23 cellular contexts compared by ENCODE assay signal in the genomic region with DNA sequence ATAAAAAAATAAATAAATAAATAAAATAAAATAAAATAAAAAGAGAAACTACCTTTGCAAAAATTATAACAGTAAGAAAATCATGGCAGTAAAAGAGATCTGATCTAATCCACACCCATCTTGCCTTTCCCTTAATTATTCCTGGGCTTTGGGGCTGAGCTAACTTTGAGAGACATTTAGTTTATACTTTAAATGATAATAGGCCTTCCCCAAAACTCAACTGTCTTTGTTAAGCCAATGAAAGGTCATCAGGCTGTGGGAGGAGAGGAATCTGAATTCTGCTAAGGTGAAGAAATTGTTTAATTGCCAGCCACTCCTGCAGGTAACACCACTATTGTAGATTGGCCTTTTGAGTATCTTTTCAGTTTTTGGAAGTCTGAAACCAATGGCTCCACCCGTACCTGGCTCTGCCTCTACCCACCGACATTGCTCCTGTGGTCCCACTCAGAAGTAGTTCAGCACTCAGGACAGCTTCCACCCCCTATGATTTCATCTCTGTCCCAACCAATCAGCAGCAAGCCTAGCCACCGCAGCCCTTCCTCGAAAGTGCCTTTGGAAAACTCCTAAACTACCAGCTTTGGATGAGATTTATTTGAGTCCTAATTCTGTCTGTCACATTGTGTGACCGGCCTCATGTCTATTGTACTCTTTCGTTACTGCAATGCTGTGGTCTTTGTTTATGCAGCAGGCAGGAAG. TPM values are rescaled to one million over a fixed set of nuclear protein-coding genes. Genes with fewer than 3 reads are reported as not detected.
DNase-seq lines count a peak whose midpoint lies in the region; ATAC-seq and TF ChIP-seq lines count a peak whose summit lies in the region.
"Had no signal": no experiment of that assay in that cellular context is flagged by ENCODE, and none has a peak within 500 bp of the region (broad histone marks: within the 10 kb centered on the region; RNA-seq: fewer than 3 reads in every experiment).

No MANE protein-coding gene starts in this region.

- H3K9me2 ChIP-seq in SK-N-SH: no peaks in the 10 kb centered on the region

- no peak overlapping the region for H3K27ac Mint-ChIP-seq in CD4-positive, alpha-beta T cell

- no peaks in the 10 kb centered on the region for H3K9me3 Mint-ChIP-seq in CD4-positive, alpha-beta T cell

- H3K23ac ChIP-seq in mesendoderm (ENCODE audit: low read length): no peak overlapping the region

- H3K4me1 ChIP-seq in SK-N-SH (ENCODE audit: control insufficient read depth in 1 of 2, insufficient read depth in 2 of 2, low read depth in 1 of 2, low read length in 1 of 2): no peaks in the 10 kb centered on the region
- no peaks in the 10 kb centered on the region for H3K4me1 ChIP-seq in mesendoderm (ENCODE audit: control insufficient read depth, low read depth, low read length)
- H3K4me1 ChIP-seq: left ventricle myocardium inferior had no signal

- H2AFZ ChIP-seq in SK-N-SH (ENCODE audit: low read depth): no peak overlapping the region
- H2AFZ ChIP-seq: hepatocyte had no signal

- no peak overlapping the region for H2AK5ac ChIP-seq in mesendoderm (ENCODE audit: low read length)

- no peak overlapping the region for H2BK15ac ChIP-seq in mesendoderm (replicated peaks; ENCODE audit: low read depth)

- no peak for TF ChIP-seq EP300 in SK-N-SH (IDR thresholded peaks at IDR 0.05; ENCODE audit: borderline replicate concordance in 1 of 2, low read depth in 1 of 2, low read length in 1 of 2)

- H3K27me3 ChIP-seq in SK-N-SH (ENCODE audit: insufficient read depth) (no peaks in the 10 kb centered on the region), mesendoderm (ENCODE audit: insufficient read depth, low read length, poor library complexity) (no peaks in the 10 kb centered on the region)
- no peaks in the 10 kb centered on the region for H3K27me3 ChIP-seq in CD4-positive, alpha-beta T cell (ENCODE audit: control insufficient read depth, insufficient read depth, low read length)
- H3K27me3 ChIP-seq: hepatocyte, ovary, sigmoid colon, stomach had no signal

- H3K4me1 Mint-ChIP-seq in CD4-positive, alpha-beta T cell (ENCODE audit: low read depth): no peaks in the 10 kb centered on the region

- H3F3A ChIP-seq in SK-N-SH (replicated peaks; ENCODE audit: insufficient read depth): no peaks in the 10 kb centered on the region

- no peak overlapping the region for H4K5ac ChIP-seq in mesendoderm (ENCODE audit: low read length)

- no peak for TF ChIP-seq CTCF in SK-N-SH (IDR thresholded peaks at IDR 0.05)
- no peak for TF ChIP-seq CTCF in fibroblast of pulmonary artery (IDR thresholded peaks at IDR 0.05; ENCODE audit: low read length, missing control alignments)
- TF ChIP-seq CTCF in CD4-positive, alpha-beta T cell (IDR thresholded peaks at IDR 0.05): no peak

- WGBS in SK-N-SH (ENCODE audit: low lambda C conversion rate): 86% methylated on average over 6 of the region's 6 CpGs
- WGBS in mesendoderm (ENCODE audit: extremely low coverage, insufficient coverage, low lambda C conversion rate): no CpG with 5 or more reads among the region's 6 CpGs

- CTCF ChIA-PET in SK-N-SH (lab: Yijun Ruan, JAX): interaction anchor here (1.3 kb wide), 1 partner anchor 12 kb away, joined by 4 read pairs; no protein-coding TSS in a partner anchor
- CTCF ChIA-PET in CD4-positive, alpha-beta T cell (lab: Charles Lee): no interaction called here

- H3K18ac ChIP-seq in mesendoderm (ENCODE audit: low read length): no peak overlapping the region

- TF ChIP-seq RAD21 in SK-N-SH (IDR thresholded peaks at IDR 0.05; ENCODE audit: low read length): no peak

- H3K4me3 Mint-ChIP-seq in CD4-positive, alpha-beta T cell: no peak overlapping the region

- DNase-seq in ELF-1 (ENCODE audit: low read depth, low spot score) (peak; percentile 69), SK-N-SH (no peak), fibroblast of pulmonary artery (ENCODE audit: low read depth) (peak; percentile 27), mesendoderm (peak; percentile 54), activated gamma-delta T cell treated with Interleukin-2 at 50 U/mL for 16 hours (no peak)
- no peak for DNase-seq in CD4-positive, alpha-beta T cell
- DNase-seq: activated CD4-positive, alpha-beta T cell treated with anti-CD3 and anti-CD28 coated beads for 48 hours; activated CD8-positive, alpha-beta memory T cell treated with anti-CD3 and anti-CD28 coated beads, Interleukin-2, amount 50 U/mL, for 48 hours; activated naive CD4-positive, alpha-beta T cell; aorta; COR-L47; EL; HCEC 1CT; left ventricle myocardium inferior; NCI-H146; ovary; sigmoid colon; stomach had no signal

- H3K79me1 ChIP-seq in mesendoderm (ENCODE audit: low read length): no peaks in the 10 kb centered on the region

- H3K4me2 ChIP-seq in SK-N-SH (no peak overlapping the region), mesendoderm (ENCODE audit: low read length) (no peak overlapping the region)
- H3K4me2 ChIP-seq: hepatocyte had no signal

- H3K4me3 ChIP-seq in SK-N-SH (ENCODE audit: low read depth in 2 of 2, low read length in 1 of 2): no peak overlapping the region
- H3K4me3 ChIP-seq in fibroblast of pulmonary artery (replicated peaks; ENCODE audit: low read depth, low read length): no peak overlapping the region
- no peak overlapping the region for H3K4me3 ChIP-seq in mesendoderm (ENCODE audit: low read length)
- H3K4me3 ChIP-seq: hepatocyte, left ventricle myocardium inferior, ovary, sigmoid colon, stomach had no signal

- no peaks in the 10 kb centered on the region for H4K20me1 ChIP-seq in SK-N-SH (ENCODE audit: insufficient read depth)

- H3K9me3 ChIP-seq in SK-N-SH: no peaks in the 10 kb centered on the region
- H3K9me3 ChIP-seq in CD4-positive, alpha-beta T cell (ENCODE audit: control insufficient read depth, low read length): no peaks in the 10 kb centered on the region
- H3K9me3 ChIP-seq: left ventricle myocardium inferior, ovary, sigmoid colon, stomach had no signal

- H3K36me3 ChIP-seq in SK-N-SH (replicated peaks in 1 of 2; ENCODE audit: control insufficient read depth in 1 of 2, insufficient read depth in 2 of 2, low read length in 1 of 2) (no peaks in the 10 kb centered on the region), mesendoderm (ENCODE audit: control insufficient read depth, insufficient read depth, low read length) (no peaks in the 10 kb centered on the region)
- H3K36me3 ChIP-seq: left ventricle myocardium inferior, ovary, sigmoid colon, stomach had no signal

- H4K8ac ChIP-seq in mesendoderm (ENCODE audit: low read depth, low read length): no peak overlapping the region

- POLR2A ChIA-PET in SK-N-SH (lab: Yijun Ruan, JAX): no interaction called here
- POLR2A ChIA-PET in CD4-positive, alpha-beta T cell (lab: Charles Lee): no interaction called here

- intact Hi-C loops in CD4-positive, alpha-beta T cell (cut with DNase I, micrococcal nuclease): no loop called here

- H3K27ac ChIP-seq in SK-N-SH (ENCODE audit: low read depth in 2 of 2, low read length in 1 of 2): no peak overlapping the region
- no peak overlapping the region for H3K27ac ChIP-seq in mesendoderm (ENCODE audit: low read depth, low read length)
- H3K27ac ChIP-seq in CD4-positive, alpha-beta T cell (ENCODE audit: low read depth, low read length): no peak overlapping the region
- H3K27ac ChIP-seq: hepatocyte, left ventricle myocardium inferior, ovary, RWPE1, sigmoid colon, stomach had no signal

- no peak overlapping the region for H2BK120ac ChIP-seq in mesendoderm (ENCODE audit: low read depth, low read length)

- H3K36me3 Mint-ChIP-seq in CD4-positive, alpha-beta T cell (ENCODE audit: low read depth): no peaks in the 10 kb centered on the region

- no peak overlapping the region for H3K4ac ChIP-seq in mesendoderm (ENCODE audit: low read depth, low read length)

- H3K79me2 ChIP-seq in SK-N-SH (ENCODE audit: insufficient read depth) (no peaks in the 10 kb centered on the region), mesendoderm (ENCODE audit: control insufficient read depth, insufficient read depth, low read length) (no peaks in the 10 kb centered on the region)
- H3K79me2 ChIP-seq: hepatocyte had no signal

- H3K27me3 Mint-ChIP-seq in CD4-positive, alpha-beta T cell: no peaks in the 10 kb centered on the region

- H3K9ac ChIP-seq in SK-N-SH: no peak overlapping the region
- no peak overlapping the region for H3K9ac ChIP-seq in mesendoderm (ENCODE audit: low read length)

- H2BK5ac ChIP-seq in mesendoderm (ENCODE audit: low read length): no peak overlapping the region

- no peak overlapping the region for H3K56ac ChIP-seq in mesendoderm (ENCODE audit: low read length)

- no peak for ATAC-seq in GM19351 (IDR thresholded peaks at IDR 0.05; ENCODE audit: unreplicated experiment)
- no peak for ATAC-seq in CD4-positive, alpha-beta T cell (ENCODE audit: poor library complexity)
- ATAC-seq in HG03025 (IDR thresholded peaks at IDR 0.05; ENCODE audit: low FRiP score, unreplicated experiment): no peak

TF ChIP-seq in SK-N-SH, 30 proteins besides CTCF, POLR2A, EP300 and RAD21 (continues in another document):
- TF ChIP-seq TEAD4 (IDR thresholded peaks at IDR 0.05; ENCODE audit: borderline replicate concordance, insufficient read depth) (no peak), POLR2AphosphoS5 (IDR thresholded peaks at IDR 0.05; ENCODE audit: low read depth, low read length) (no peak)

RNA-seq across cellular contexts. Expression of a gene that starts 23.0 kb away (rescaled TPM):
- 43.8 and 55.2 TPM in 2 replicates for polyA plus RNA-seq in SK-N-SH (2012; rRNA removed)
- 54.6 and 58.1 TPM in 2 replicates for polyA plus RNA-seq in SK-N-SH (2012; cell fraction: cytosol; rRNA removed)
- polyA plus RNA-seq in SK-N-SH (2012; cell fraction: nucleus; rRNA removed): 46.8 and 46.9 TPM in 2 replicates
- polyA plus RNA-seq in mesendoderm (2013, experiment 1 of 2): 146 TPM
- polyA plus RNA-seq in mesendoderm (2013, experiment 2 of 2): 145 TPM
- 100 to 1,000 TPM; 172 to 183 TPM for total RNA-seq in CD4-positive, alpha-beta T cell

RNA-seq across cellular contexts. Expression of a gene that starts 23.5 kb away (rescaled TPM):
- polyA plus RNA-seq in SK-N-SH (2012; rRNA removed): not detected in 2 replicates
- polyA plus RNA-seq in SK-N-SH (2012; cell fraction: cytosol; rRNA removed): not detected in 2 replicates
- polyA plus RNA-seq in SK-N-SH (2012; cell fraction: nucleus; rRNA removed): 0.01 TPM in 1 of 2 replicates, not detected in the other
- polyA plus RNA-seq in mesendoderm (2013, experiment 1 of 2): not detected
- polyA plus RNA-seq in mesendoderm (2013, experiment 2 of 2): not detected
- total RNA-seq in CD4-positive, alpha-beta T cell: under 1 TPM in 1 of 2 experiments, not detected in 1; 0.05 TPM
- total RNA-seq: cerebellum, hepatocyte, left ventricle myocardium inferior, sigmoid colon had no signal
- polyA plus RNA-seq: hepatocyte had no signal

RNA-seq across cellular contexts. Expression of a gene that starts 43.5 kb away (rescaled TPM):
- polyA plus RNA-seq in SK-N-SH (2012; rRNA removed): 79.8 and 81.8 TPM in 2 replicates
- 74.3 and 75.6 TPM in 2 replicates for polyA plus RNA-seq in SK-N-SH (2012; cell fraction: cytosol; rRNA removed)
- polyA plus RNA-seq in SK-N-SH (2012; cell fraction: nucleus; rRNA removed): 110 and 164 TPM in 2 replicates
- polyA plus RNA-seq in mesendoderm (2013, experiment 1 of 2): 150 TPM
- polyA plus RNA-seq in mesendoderm (2013, experiment 2 of 2): 150 TPM
- total RNA-seq in CD4-positive, alpha-beta T cell: 100 to 1,000 TPM; 346 to 356 TPM

Comparison
In these comparisons a context has a peak if more than half of its experiments do, and no peak if none do; other contexts are left out.
1. DNase-seq: peak in ELF-1 (single experiment), fibroblast of pulmonary artery (single experiment) and mesendoderm (single experiment); none in SK-N-SH (single experiment), CD4-positive, alpha-beta T cell (0 of 10) and activated gamma-delta T cell treated with Interleukin-2 at 50 U/mL for 16 hours (single experiment).